18 cellular contexts compared by ENCODE assay signal in genomic region chr5:140147460-140147859, GRCh38. TPM values are rescaled to one million over a fixed set of nuclear protein-coding genes. Genes with fewer than 3 reads are reported as not detected.
A peak's percentile ranks its signal among the peaks of the same experiment; 100 is the strongest.
DNase-seq lines count a peak whose midpoint lies in the region; ATAC-seq and TF ChIP-seq lines count a peak whose summit lies in the region.
"Had no signal": no experiment of that assay in that cellular context is flagged by ENCODE, and none has a peak within 500 bp of the region (broad histone marks: within the 10 kb centered on the region; RNA-seq: fewer than 3 reads in every experiment).

No MANE protein-coding gene starts in this region.

- peaks cover 12% of the 10 kb centered on the region for H3K4me1 Mint-ChIP-seq in activated CD8-positive, alpha-beta memory T cell treated with anti-CD3 and anti-CD28 coated beads, Interleukin-2, amount 10 ng/mL, durations not matched to agents 7 days and 5 days
- peaks cover 23% of the 10 kb centered on the region for H3K4me1 Mint-ChIP-seq in T-helper 17 cell
- peaks cover 20% of the 10 kb centered on the region for H3K4me1 Mint-ChIP-seq in mesothelial cell of epicardium

- CTCF ChIA-PET in activated CD8-positive, alpha-beta memory T cell treated with anti-CD3 and anti-CD28 coated beads, Interleukin-2, amount 10 ng/mL, durations not matched to agents 7 days and 5 days (lab: Charles Lee) = interaction anchor here (5.0 to 7.4 kb wide), 2 partner anchors 8 to 72 kb away, joined by 69 to 86 read pairs; no protein-coding TSS in a partner anchor

- no peaks in the 10 kb centered on the region for H3K9me3 ChIP-seq in T-helper 17 cell (ENCODE audit: control insufficient read depth, low read length, poor library complexity, severe bottlenecking)
- H3K9me3 ChIP-seq: BLaER1, Caco-2, HAP-1 had no signal

- H3K9me3 Mint-ChIP-seq in activated CD8-positive, alpha-beta memory T cell treated with anti-CD3 and anti-CD28 coated beads, Interleukin-2, amount 10 ng/mL, durations not matched to agents 7 days and 5 days (ENCODE audit: low read depth) = no peaks in the 10 kb centered on the region
- H3K9me3 Mint-ChIP-seq in mesothelial cell of epicardium = no peaks in the 10 kb centered on the region
- H3K9me3 Mint-ChIP-seq: CD4-positive, CD25-positive, alpha-beta regulatory T cell; CD8-positive, alpha-beta T cell; GM23338; HFFc6 had no signal

- H3K36me3 Mint-ChIP-seq in activated CD8-positive, alpha-beta memory T cell treated with anti-CD3 and anti-CD28 coated beads, Interleukin-2, amount 10 ng/mL, durations not matched to agents 7 days and 5 days = no peaks in the 10 kb centered on the region
- no peaks in the 10 kb centered on the region for H3K36me3 Mint-ChIP-seq in T-helper 17 cell (ENCODE audit: low read depth)
- no peaks in the 10 kb centered on the region for H3K36me3 Mint-ChIP-seq in mesothelial cell of epicardium
- H3K36me3 Mint-ChIP-seq: CD4-positive, CD25-positive, alpha-beta regulatory T cell; CD8-positive, alpha-beta T cell had no signal

- H3K4me3 Mint-ChIP-seq in activated CD8-positive, alpha-beta memory T cell treated with anti-CD3 and anti-CD28 coated beads, Interleukin-2, amount 10 ng/mL, durations not matched to agents 7 days and 5 days = no peak overlapping the region
- H3K4me3 Mint-ChIP-seq in T-helper 17 cell (no peak overlapping the region), mesothelial cell of epicardium (peak overlapping the region; percentile 22)
- H3K4me3 Mint-ChIP-seq: CD8-positive, alpha-beta T cell; HFFc6 had no signal

- H3K27ac Mint-ChIP-seq in activated CD8-positive, alpha-beta memory T cell treated with anti-CD3 and anti-CD28 coated beads, Interleukin-2, amount 10 ng/mL, durations not matched to agents 7 days and 5 days = no peak overlapping the region
- H3K27ac Mint-ChIP-seq in T-helper 17 cell (peak overlapping the region; percentile 19), mesothelial cell of epicardium (no peak overlapping the region)
- H3K27ac Mint-ChIP-seq: B cell; CD4-positive, CD25-positive, alpha-beta regulatory T cell; CD8-positive, alpha-beta T cell; GM23338; HFFc6 had no signal

- H3K27me3 Mint-ChIP-seq in activated CD8-positive, alpha-beta memory T cell treated with anti-CD3 and anti-CD28 coated beads, Interleukin-2, amount 10 ng/mL, durations not matched to agents 7 days and 5 days = peaks cover 29% of the 10 kb centered on the region
- peaks cover 7% of the 10 kb centered on the region for H3K27me3 Mint-ChIP-seq in T-helper 17 cell
- H3K27me3 Mint-ChIP-seq in mesothelial cell of epicardium (ENCODE audit: low read depth) = peaks cover 57% of the 10 kb centered on the region

- no peak for ATAC-seq in activated CD8-positive, alpha-beta memory T cell treated with anti-CD3 and anti-CD28 coated beads, Interleukin-2, amount 10 ng/mL, durations not matched to agents 7 days and 5 days
- ATAC-seq in T-helper 17 cell = no peak
- no peak for ATAC-seq in GM21576 (IDR thresholded peaks at IDR 0.05; ENCODE audit: unreplicated experiment)
- ATAC-seq in HG03280 (IDR thresholded peaks at IDR 0.05; ENCODE audit: unreplicated experiment) = no peak
- ATAC-seq: CD8-positive, alpha-beta T cell; GM23338 had no signal

- TF ChIP-seq CTCF in mesothelial cell of epicardium (IDR thresholded peaks at IDR 0.05; ENCODE audit: unreplicated experiment) = no peak

- peak; percentile 31 for DNase-seq in activated CD8-positive, alpha-beta memory T cell treated with anti-CD3 and anti-CD28 coated beads, Interleukin-2, amount 10 ng/mL, durations not matched to agents 7 days and 5 days
- DNase-seq in activated CD8-positive, alpha-beta memory T cell treated with anti-CD3 and anti-CD28 coated beads for 24 hours = no peak
- no peak for DNase-seq in T-helper 17 cell
- peak; percentile 34 for DNase-seq in islet precursor cell
- DNase-seq in mesothelial cell of epicardium (ENCODE audit: low spot score in 2 of 2, unreplicated experiment in 2 of 2) = peak in 1 of 2 experiments; percentile 9
- no peak for DNase-seq in GM19240 (ENCODE audit: insufficient read length, low spot score)
- DNase-seq: Caco-2; CD4-positive, CD25-positive, alpha-beta regulatory T cell; DMS153; DND-41; HFFc6 had no signal

RNA-seq across cellular contexts. Expression of gene IGIP, which starts 21.7 kb away (rescaled TPM):
- 1 to 10 TPM; 2.9 to 3.4 TPM for total RNA-seq in activated CD8-positive, alpha-beta memory T cell treated with anti-CD3 and anti-CD28 coated beads, Interleukin-2, amount 10 ng/mL, durations not matched to agents 7 days and 5 days
- 1 to 10 TPM; 3.2 to 3.7 TPM for total RNA-seq in T-helper 17 cell
- total RNA-seq in mesothelial cell of epicardium = 2.6 to 3.2 TPM (median 2.8 TPM) in 3 replicates

RNA-seq across cellular contexts. Expression of gene CYSTM1, which starts 27.5 kb away (rescaled TPM):
- 10 to 100 TPM; 16.8 to 23.0 TPM for total RNA-seq in activated CD8-positive, alpha-beta memory T cell treated with anti-CD3 and anti-CD28 coated beads, Interleukin-2, amount 10 ng/mL, durations not matched to agents 7 days and 5 days
- total RNA-seq in T-helper 17 cell (1 to 10 TPM; 7.8 to 8.8 TPM), mesothelial cell of epicardium (10.0 to 12.1 TPM (median 11.4 TPM) in 3 replicates)

RNA-seq across cellular contexts. Expression of gene PURA, which starts 33.6 kb away (rescaled TPM):
- total RNA-seq in activated CD8-positive, alpha-beta memory T cell treated with anti-CD3 and anti-CD28 coated beads, Interleukin-2, amount 10 ng/mL, durations not matched to agents 7 days and 5 days = 10 to 100 TPM; 12.3 to 15.4 TPM
- total RNA-seq in T-helper 17 cell = 10 to 100 TPM in 1 of 2 donors, 1 to 10 TPM in 1; 9.0 to 10.3 TPM
- 8.1 to 8.5 TPM (median 8.3 TPM) in 3 replicates for total RNA-seq in mesothelial cell of epicardium

Comparison
In these comparisons a context has a peak if more than half of its experiments do, and no peak if none do; other contexts are left out.
1. DNase-seq: peak in activated CD8-positive, alpha-beta memory T cell treated with anti-CD3 and anti-CD28 coated beads, Interleukin-2, amount 10 ng/mL, durations not matched to agents 7 days and 5 days (single experiment) and islet precursor cell (single experiment); none in activated CD8-positive, alpha-beta memory T cell treated with anti-CD3 and anti-CD28 coated beads for 24 hours (single experiment), T-helper 17 cell (0 of 3) and GM19240 (single experiment).